Comparison of ENCODE assay signal across 22 cellular contexts in genomic region chr12:116837082-116837481, GRCh38. TPM values are rescaled to one million over a fixed set of nuclear protein-coding genes. Genes with fewer than 3 reads are reported as not detected.
"Had no signal": no experiment of that assay in that cellular context is flagged by ENCODE, and none has a peak within 500 bp of the region (broad histone marks: within the 10 kb centered on the region; RNA-seq: fewer than 3 reads in every experiment).

No MANE protein-coding gene starts in this region.

- H3K4me1 Mint-ChIP-seq: neural progenitor cell had no signal

- H3K9me3 Mint-ChIP-seq: effector memory CD8-positive, alpha-beta T cell; natural killer cell; neural progenitor cell; type B pancreatic cell had no signal

- ATAC-seq: effector memory CD8-positive, alpha-beta T cell; left ventricle myocardium superior; lower lobe of right lung; natural killer cell; psoas muscle; right cardiac atrium; stimulated activated memory B cell treated with anti-CD40 and anti-IgM and Interleukin-4, amounts not matched to agents 10 μg/mL and 1 μg/mL and 100 μg/mL, for 72 hours; stimulated activated naive CD8-positive, alpha-beta T cell treated with anti-CD3 and anti-CD28 coated beads, Interleukin-15, Interleukin-2, amounts not matched to agents 100 U/mL and 50 U/mL, for 24 hours had no signal

- H3K27ac Mint-ChIP-seq: effector memory CD8-positive, alpha-beta T cell; natural killer cell; neural progenitor cell; stimulated activated memory B cell treated with anti-CD40 and anti-IgM and Interleukin-4, amounts not matched to agents 10 μg/mL and 1 μg/mL and 100 μg/mL, for 72 hours; type B pancreatic cell had no signal

- H2AFZ ChIP-seq: neural progenitor cell had no signal

- H3K4me3 Mint-ChIP-seq: effector memory CD8-positive, alpha-beta T cell; natural killer cell; neural progenitor cell; stimulated activated memory B cell treated with anti-CD40 and anti-IgM and Interleukin-4, amounts not matched to agents 10 μg/mL and 1 μg/mL and 100 μg/mL, for 72 hours; type B pancreatic cell had no signal

- H3K27ac ChIP-seq: coronary artery, lower lobe of right lung, neural progenitor cell, psoas muscle, sigmoid colon, testis, tibial artery had no signal

- H3K27me3 Mint-ChIP-seq: effector memory CD8-positive, alpha-beta T cell; stimulated activated memory B cell treated with anti-CD40 and anti-IgM and Interleukin-4, amounts not matched to agents 10 μg/mL and 1 μg/mL and 100 μg/mL, for 72 hours; type B pancreatic cell had no signal

- H3K4me3 ChIP-seq: coronary artery, lower lobe of right lung, neural progenitor cell, psoas muscle, sigmoid colon, testis, tibial artery had no signal

- H3K4me2 ChIP-seq: neural progenitor cell had no signal

- H3K27me3 ChIP-seq: neural progenitor cell, sigmoid colon, testis, tibial artery had no signal

- H3K4me1 ChIP-seq: lower lobe of right lung, neural progenitor cell, psoas muscle, sigmoid colon, testis, tibial artery had no signal

- H3K36me3 ChIP-seq: lower lobe of right lung, sigmoid colon, tibial artery had no signal

- H3K9me3 ChIP-seq: lower lobe of right lung, psoas muscle, sigmoid colon, testis, tibial artery had no signal

- DNase-seq: effector memory CD8-positive, alpha-beta T cell; head of caudate nucleus; left ventricle myocardium superior; lower lobe of right lung; natural killer cell; psoas muscle; right cardiac atrium; sigmoid colon; stimulated activated CD4-positive, alpha-beta T cell treated with anti-CD3 and anti-CD28 coated beads, Interleukin-4, amount 100 ng/mL, for 4 hours; stimulated activated naive CD8-positive, alpha-beta T cell treated with anti-CD3 and anti-CD28 coated beads, Interleukin-15, Interleukin-2, amounts not matched to agents 100 U/mL and 50 U/mL, for 24 hours; substantia nigra; testis; tibial artery had no signal

- FAIRE-seq: frontal cortex, keratinocyte had no signal

- H3K9ac ChIP-seq: neural progenitor cell had no signal

- H3K36me3 Mint-ChIP-seq: natural killer cell had no signal

RNA-seq across cellular contexts. Expression of gene HRK, which starts 44.2 kb away (rescaled TPM):
- total RNA-seq: dermis microvascular lymphatic vessel endothelial cell, fibroblast of villous mesenchyme, osteocyte, right cardiac atrium had no signal
- polyA plus RNA-seq: right cardiac atrium had no signal
